8 cellular contexts compared by ENCODE assay signal in genomic region chr12:6193853-6194815, GRCh38. TPM values are rescaled to one million over a fixed set of nuclear protein-coding genes. Genes with fewer than 3 reads are reported as not detected.
DNase-seq lines count a peak whose midpoint lies in the region; ATAC-seq and TF ChIP-seq lines count a peak whose summit lies in the region.
"Had no signal": no experiment of that assay in that cellular context is flagged by ENCODE, and none has a peak within 500 bp of the region (broad histone marks: within the 10 kb centered on the region; RNA-seq: fewer than 3 reads in every experiment).

No MANE protein-coding gene starts in this region.

- no peak for TF ChIP-seq CTCF in parathyroid adenoma (IDR thresholded peaks at IDR 0.05)

- ATAC-seq in HG03280 (IDR thresholded peaks at IDR 0.05; ENCODE audit: unreplicated experiment) (no peak), HG03135 (IDR thresholded peaks at IDR 0.05; ENCODE audit: unreplicated experiment) (no peak)

- peak overlapping the region; percentile 14 for H2AFZ ChIP-seq in parathyroid adenoma

- H3K4me1 ChIP-seq in parathyroid adenoma (peaks cover 16% of the 10 kb centered on the region), HAP-1 (peaks cover 6% of the 10 kb centered on the region)

- in situ Hi-C loops in HAP-1 (cut with MboI; ENCODE audit: low sequenced_read_pairs) = loop anchor here (10.0 kb wide), 1 partner anchor 129 kb away; no protein-coding TSS in a partner anchor

- no peak overlapping the region for H3K27ac ChIP-seq in parathyroid adenoma

- no peaks in the 10 kb centered on the region for H3K27me3 ChIP-seq in parathyroid adenoma (ENCODE audit: control insufficient read depth, insufficient read depth, low read length)
- H3K27me3 ChIP-seq in HAP-1 (ENCODE audit: low read depth) = no peaks in the 10 kb centered on the region

- H3K9me3 ChIP-seq in parathyroid adenoma (ENCODE audit: control insufficient read depth, low read length) (no peaks in the 10 kb centered on the region), HAP-1 (no peaks in the 10 kb centered on the region)

- DNase-seq in HT-29 (ENCODE audit: low spot score) (peak; percentile 73), NCI-H226 (peak; percentile 88), dermis blood vessel endothelial cell (peak; percentile 65), HAP-1 (ENCODE audit: low spot score in 2 of 2) (no peak)
- DNase-seq: NCI-H1092 had no signal

- no peak overlapping the region for H3K9ac ChIP-seq in parathyroid adenoma

- H3K4me3 ChIP-seq in parathyroid adenoma (ENCODE audit: low read depth, low read length) (no peak overlapping the region), HAP-1 (no peak overlapping the region)

- H3K36me3 ChIP-seq in parathyroid adenoma (ENCODE audit: control insufficient read depth, insufficient read depth, low read length) = no peaks in the 10 kb centered on the region
- no peaks in the 10 kb centered on the region for H3K36me3 ChIP-seq in HAP-1 (replicated peaks)

- peaks cover 5% of the 10 kb centered on the region for H3K79me2 ChIP-seq in parathyroid adenoma

- H3K4me2 ChIP-seq in parathyroid adenoma (ENCODE audit: low read length) = no peak overlapping the region

RNA-seq across cellular contexts. Expression of gene CD9, which starts 6.1 kb away (rescaled TPM):
- 164 and 169 TPM in 2 replicates for total RNA-seq in HT-29 (2014; rRNA removed; shearing (Covaris generic))
- total RNA-seq in dermis blood vessel endothelial cell = 517 and 1,153 TPM in 2 replicates

Comparison
In these comparisons a context has a peak if more than half of its experiments do, and no peak if none do; other contexts are left out.
1. DNase-seq: peak in HT-29 (single experiment), NCI-H226 (single experiment) and dermis blood vessel endothelial cell (single experiment); none in HAP-1 (0 of 2).